Comparison of ENCODE assay signal across 2 cellular contexts in the genomic region with DNA sequence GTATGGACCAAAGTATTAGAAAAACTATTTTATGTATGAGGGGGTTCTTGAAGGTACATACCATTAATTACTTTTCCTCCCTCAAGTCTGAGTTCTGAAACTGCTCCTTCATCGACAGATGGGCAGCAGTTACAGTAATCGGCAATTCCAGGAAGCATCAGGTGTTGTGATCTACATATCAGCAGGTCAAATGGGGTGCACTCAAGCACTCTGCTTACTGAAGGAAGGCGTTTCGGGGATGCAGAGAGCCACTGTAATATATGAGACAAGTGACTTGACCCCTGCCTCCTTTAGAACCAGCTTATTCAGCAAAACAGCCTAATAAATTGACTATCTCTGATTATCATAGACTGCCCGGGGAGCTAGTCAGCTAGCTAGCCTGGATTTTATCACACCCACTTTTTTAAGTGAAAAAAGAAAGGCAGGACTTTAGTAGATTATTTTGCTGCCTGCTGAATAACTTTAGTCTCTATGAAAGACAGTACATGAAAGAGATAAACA.
TF ChIP-seq lines count a peak whose summit lies in the region.

No MANE protein-coding gene starts in this region.

TF ChIP-seq in SK-N-SH, 30 proteins besides CTCF, POLR2A, EP300 and RAD21:
- TF ChIP-seq, protein P1, sequence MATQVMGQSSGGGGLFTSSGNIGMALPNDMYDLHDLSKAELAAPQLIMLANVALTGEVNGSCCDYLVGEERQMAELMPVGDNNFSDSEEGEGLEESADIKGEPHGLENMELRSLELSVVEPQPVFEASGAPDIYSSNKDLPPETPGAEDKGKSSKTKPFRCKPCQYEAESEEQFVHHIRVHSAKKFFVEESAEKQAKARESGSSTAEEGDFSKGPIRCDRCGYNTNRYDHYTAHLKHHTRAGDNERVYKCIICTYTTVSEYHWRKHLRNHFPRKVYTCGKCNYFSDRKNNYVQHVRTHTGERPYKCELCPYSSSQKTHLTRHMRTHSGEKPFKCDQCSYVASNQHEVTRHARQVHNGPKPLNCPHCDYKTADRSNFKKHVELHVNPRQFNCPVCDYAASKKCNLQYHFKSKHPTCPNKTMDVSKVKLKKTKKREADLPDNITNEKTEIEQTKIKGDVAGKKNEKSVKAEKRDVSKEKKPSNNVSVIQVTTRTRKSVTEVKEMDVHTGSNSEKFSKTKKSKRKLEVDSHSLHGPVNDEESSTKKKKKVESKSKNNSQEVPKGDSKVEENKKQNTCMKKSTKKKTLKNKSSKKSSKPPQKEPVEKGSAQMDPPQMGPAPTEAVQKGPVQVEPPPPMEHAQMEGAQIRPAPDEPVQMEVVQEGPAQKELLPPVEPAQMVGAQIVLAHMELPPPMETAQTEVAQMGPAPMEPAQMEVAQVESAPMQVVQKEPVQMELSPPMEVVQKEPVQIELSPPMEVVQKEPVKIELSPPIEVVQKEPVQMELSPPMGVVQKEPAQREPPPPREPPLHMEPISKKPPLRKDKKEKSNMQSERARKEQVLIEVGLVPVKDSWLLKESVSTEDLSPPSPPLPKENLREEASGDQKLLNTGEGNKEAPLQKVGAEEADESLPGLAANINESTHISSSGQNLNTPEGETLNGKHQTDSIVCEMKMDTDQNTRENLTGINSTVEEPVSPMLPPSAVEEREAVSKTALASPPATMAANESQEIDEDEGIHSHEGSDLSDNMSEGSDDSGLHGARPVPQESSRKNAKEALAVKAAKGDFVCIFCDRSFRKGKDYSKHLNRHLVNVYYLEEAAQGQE (IDR thresholded peaks at IDR 0.05; ENCODE audit: low read depth, low read length), result no peak
- TF ChIP-seq SMC3 (IDR thresholded peaks at IDR 0.05; ENCODE audit: low read depth, low read length), result no peak
- TF ChIP-seq, protein P2, sequence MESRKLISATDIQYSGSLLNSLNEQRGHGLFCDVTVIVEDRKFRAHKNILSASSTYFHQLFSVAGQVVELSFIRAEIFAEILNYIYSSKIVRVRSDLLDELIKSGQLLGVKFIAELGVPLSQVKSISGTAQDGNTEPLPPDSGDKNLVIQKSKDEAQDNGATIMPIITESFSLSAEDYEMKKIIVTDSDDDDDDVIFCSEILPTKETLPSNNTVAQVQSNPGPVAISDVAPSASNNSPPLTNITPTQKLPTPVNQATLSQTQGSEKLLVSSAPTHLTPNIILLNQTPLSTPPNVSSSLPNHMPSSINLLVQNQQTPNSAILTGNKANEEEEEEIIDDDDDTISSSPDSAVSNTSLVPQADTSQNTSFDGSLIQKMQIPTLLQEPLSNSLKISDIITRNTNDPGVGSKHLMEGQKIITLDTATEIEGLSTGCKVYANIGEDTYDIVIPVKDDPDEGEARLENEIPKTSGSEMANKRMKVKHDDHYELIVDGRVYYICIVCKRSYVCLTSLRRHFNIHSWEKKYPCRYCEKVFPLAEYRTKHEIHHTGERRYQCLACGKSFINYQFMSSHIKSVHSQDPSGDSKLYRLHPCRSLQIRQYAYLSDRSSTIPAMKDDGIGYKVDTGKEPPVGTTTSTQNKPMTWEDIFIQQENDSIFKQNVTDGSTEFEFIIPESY (IDR thresholded peaks at IDR 0.05; ENCODE audit: borderline replicate concordance, low read depth), result no peak
- TF ChIP-seq TAF1 (IDR thresholded peaks at IDR 0.05; ENCODE audit: borderline replicate concordance, low read depth, low read length), result no peak
- TF ChIP-seq POLR2AphosphoS5 (IDR thresholded peaks at IDR 0.05; ENCODE audit: low read depth, low read length), result no peak
- TF ChIP-seq FOXJ3 (CRISPR knock-in tag; IDR thresholded peaks at IDR 0.05), result no peak
- no peak for TF ChIP-seq GABPA (IDR thresholded peaks at IDR 0.05; ENCODE audit: low read depth)
- no peak for TF ChIP-seq SIN3A (IDR thresholded peaks at IDR 0.05; ENCODE audit: borderline replicate concordance, low read depth, low read length)
- TF ChIP-seq RFX5 (IDR thresholded peaks at IDR 0.05; ENCODE audit: low read length), result no peak
- no peak for TF ChIP-seq EZH2phosphoT487 (IDR thresholded peaks at IDR 0.05; ENCODE audit: borderline replicate concordance, low read depth)
- no peak for TF ChIP-seq YY1 (IDR thresholded peaks at IDR 0.05; ENCODE audit: low read depth)
- TF ChIP-seq MXI1 (IDR thresholded peaks at IDR 0.05; ENCODE audit: low read depth, low read length), result no peak
- no peak for TF ChIP-seq TEAD4 (IDR thresholded peaks at IDR 0.05; ENCODE audit: borderline replicate concordance, insufficient read depth)
- no peak for TF ChIP-seq RCOR1 (IDR thresholded peaks at IDR 0.05; ENCODE audit: low read length)
- no peak for TF ChIP-seq NRF1 (IDR thresholded peaks at IDR 0.05; ENCODE audit: low read depth, low read length)
TF ChIP-seq in SK-N-SH: peak in this region for 0.

TF ChIP-seq in SK-N-SH treated with all-trans-retinoic acid at 6 μM for 48 hours, 23 proteins besides CTCF, POLR2A, EP300 and RAD21 (continued from another document):
- TF ChIP-seq, protein P3, sequence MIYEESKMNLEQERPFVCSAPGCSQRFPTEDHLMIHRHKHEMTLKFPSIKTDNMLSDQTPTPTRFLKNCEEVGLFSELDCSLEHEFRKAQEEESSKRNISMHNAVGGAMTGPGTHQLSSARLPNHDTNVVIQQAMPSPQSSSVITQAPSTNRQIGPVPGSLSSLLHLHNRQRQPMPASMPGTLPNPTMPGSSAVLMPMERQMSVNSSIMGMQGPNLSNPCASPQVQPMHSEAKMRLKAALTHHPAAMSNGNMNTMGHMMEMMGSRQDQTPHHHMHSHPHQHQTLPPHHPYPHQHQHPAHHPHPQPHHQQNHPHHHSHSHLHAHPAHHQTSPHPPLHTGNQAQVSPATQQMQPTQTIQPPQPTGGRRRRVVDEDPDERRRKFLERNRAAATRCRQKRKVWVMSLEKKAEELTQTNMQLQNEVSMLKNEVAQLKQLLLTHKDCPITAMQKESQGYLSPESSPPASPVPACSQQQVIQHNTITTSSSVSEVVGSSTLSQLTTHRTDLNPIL (CRISPR knock-in tag; IDR thresholded peaks at IDR 0.05; ENCODE audit: low read depth), result no peak
- TF ChIP-seq CSDC2 (CRISPR knock-in tag; IDR thresholded peaks at IDR 0.05) (no peak), ZNF8 (CRISPR knock-in tag; IDR thresholded peaks at IDR 0.05) (no peak), PPARA (CRISPR knock-in tag; IDR thresholded peaks at IDR 0.05; ENCODE audit: borderline replicate concordance) (no peak), BACH2 (CRISPR knock-in tag; IDR thresholded peaks at IDR 0.05; ENCODE audit: borderline replicate concordance) (no peak), ARNTL (CRISPR knock-in tag; IDR thresholded peaks at IDR 0.05; ENCODE audit: borderline replicate concordance, low read depth) (no peak), ZNF565 (CRISPR knock-in tag; conservative IDR thresholded peaks at IDR 0.05; ENCODE audit: low read depth) (no peak), ZFP3 (CRISPR knock-in tag; IDR thresholded peaks at IDR 0.05) (no peak), SNAI2 (CRISPR knock-in tag; IDR thresholded peaks at IDR 0.05) (no peak), ZFP30 (CRISPR knock-in tag; IDR thresholded peaks at IDR 0.05) (no peak), TOX (CRISPR knock-in tag; IDR thresholded peaks at IDR 0.05; ENCODE audit: borderline replicate concordance) (no peak), ISL1 (CRISPR knock-in tag; IDR thresholded peaks at IDR 0.05) (no peak)
- TF ChIP-seq, protein P4, sequence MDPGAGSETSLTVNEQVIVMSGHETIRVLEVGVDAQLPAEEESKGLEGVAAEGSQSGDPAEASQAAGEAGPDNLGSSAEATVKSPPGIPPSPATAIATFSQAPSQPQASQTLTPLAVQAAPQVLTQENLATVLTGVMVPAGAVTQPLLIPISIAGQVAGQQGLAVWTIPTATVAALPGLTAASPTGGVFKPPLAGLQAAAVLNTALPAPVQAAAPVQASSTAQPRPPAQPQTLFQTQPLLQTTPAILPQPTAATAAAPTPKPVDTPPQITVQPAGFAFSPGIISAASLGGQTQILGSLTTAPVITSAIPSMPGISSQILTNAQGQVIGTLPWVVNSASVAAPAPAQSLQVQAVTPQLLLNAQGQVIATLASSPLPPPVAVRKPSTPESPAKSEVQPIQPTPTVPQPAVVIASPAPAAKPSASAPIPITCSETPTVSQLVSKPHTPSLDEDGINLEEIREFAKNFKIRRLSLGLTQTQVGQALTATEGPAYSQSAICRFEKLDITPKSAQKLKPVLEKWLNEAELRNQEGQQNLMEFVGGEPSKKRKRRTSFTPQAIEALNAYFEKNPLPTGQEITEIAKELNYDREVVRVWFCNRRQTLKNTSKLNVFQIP (CRISPR knock-in tag; IDR thresholded peaks at IDR 0.05; ENCODE audit: borderline replicate concordance, low read depth), result no peak
- TF ChIP-seq, protein P5, sequence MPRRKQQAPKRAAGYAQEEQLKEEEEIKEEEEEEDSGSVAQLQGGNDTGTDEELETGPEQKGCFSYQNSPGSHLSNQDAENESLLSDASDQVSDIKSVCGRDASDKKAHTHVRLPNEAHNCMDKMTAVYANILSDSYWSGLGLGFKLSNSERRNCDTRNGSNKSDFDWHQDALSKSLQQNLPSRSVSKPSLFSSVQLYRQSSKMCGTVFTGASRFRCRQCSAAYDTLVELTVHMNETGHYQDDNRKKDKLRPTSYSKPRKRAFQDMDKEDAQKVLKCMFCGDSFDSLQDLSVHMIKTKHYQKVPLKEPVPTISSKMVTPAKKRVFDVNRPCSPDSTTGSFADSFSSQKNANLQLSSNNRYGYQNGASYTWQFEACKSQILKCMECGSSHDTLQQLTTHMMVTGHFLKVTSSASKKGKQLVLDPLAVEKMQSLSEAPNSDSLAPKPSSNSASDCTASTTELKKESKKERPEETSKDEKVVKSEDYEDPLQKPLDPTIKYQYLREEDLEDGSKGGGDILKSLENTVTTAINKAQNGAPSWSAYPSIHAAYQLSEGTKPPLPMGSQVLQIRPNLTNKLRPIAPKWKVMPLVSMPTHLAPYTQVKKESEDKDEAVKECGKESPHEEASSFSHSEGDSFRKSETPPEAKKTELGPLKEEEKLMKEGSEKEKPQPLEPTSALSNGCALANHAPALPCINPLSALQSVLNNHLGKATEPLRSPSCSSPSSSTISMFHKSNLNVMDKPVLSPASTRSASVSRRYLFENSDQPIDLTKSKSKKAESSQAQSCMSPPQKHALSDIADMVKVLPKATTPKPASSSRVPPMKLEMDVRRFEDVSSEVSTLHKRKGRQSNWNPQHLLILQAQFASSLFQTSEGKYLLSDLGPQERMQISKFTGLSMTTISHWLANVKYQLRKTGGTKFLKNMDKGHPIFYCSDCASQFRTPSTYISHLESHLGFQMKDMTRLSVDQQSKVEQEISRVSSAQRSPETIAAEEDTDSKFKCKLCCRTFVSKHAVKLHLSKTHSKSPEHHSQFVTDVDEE (CRISPR knock-in tag; IDR thresholded peaks at IDR 0.05), result no peak
- TF ChIP-seq, protein P6, sequence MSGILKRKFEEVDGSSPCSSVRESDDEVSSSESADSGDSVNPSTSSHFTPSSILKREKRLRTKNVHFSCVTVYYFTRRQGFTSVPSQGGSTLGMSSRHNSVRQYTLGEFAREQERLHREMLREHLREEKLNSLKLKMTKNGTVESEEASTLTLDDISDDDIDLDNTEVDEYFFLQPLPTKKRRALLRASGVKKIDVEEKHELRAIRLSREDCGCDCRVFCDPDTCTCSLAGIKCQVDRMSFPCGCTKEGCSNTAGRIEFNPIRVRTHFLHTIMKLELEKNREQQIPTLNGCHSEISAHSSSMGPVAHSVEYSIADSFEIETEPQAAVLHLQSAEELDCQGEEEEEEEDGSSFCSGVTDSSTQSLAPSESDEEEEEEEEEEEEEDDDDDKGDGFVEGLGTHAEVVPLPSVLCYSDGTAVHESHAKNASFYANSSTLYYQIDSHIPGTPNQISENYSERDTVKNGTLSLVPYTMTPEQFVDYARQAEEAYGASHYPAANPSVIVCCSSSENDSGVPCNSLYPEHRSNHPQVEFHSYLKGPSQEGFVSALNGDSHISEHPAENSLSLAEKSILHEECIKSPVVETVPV (CRISPR knock-in tag; IDR thresholded peaks at IDR 0.05), result no peak
TF ChIP-seq in SK-N-SH treated with all-trans-retinoic acid at 6 μM for 48 hours: peak in this region for 0.
